1 cellular context compared by ENCODE assay signal in the genomic region with DNA sequence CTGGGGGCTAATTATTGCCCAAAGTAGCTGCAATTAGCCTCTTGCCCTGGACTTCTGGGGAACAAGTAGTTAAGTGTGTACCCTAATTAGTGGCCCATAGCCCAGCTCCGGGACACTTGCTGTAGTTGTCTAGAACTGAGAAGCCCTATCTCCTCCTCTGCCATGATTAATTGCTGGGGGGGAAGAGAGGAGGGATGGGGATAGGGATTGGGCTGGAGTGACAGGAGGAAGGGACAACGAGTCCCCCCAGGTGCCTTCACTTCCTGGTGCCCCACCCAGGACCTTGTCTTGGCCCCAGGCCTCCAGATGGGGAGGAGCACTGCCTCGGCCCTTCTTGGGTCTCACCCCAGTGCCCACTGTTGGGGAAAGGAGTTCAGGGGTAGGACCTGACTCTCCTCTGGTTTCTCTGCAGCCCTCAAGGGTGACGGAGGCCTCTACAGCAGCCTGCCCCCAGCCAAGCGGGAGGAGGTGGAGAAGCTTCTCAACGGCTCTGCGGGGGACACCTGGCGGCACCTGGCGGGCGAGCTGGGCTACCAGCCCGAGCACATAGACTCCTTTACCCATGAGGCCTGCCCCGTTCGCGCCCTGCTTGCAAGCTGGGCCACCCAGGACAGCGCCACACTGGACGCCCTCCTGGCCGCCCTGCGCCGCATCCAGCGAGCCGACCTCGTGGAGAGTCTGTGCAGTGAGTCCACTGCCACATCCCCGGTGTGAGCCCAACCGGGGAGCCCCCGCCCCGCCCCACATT.
TF ChIP-seq lines count a peak whose summit lies in the region.

No MANE protein-coding gene starts in this region.

TF ChIP-seq in K562, 482 proteins besides CTCF, POLR2A, EP300 and RAD21:
- TF ChIP-seq, protein P1, sequence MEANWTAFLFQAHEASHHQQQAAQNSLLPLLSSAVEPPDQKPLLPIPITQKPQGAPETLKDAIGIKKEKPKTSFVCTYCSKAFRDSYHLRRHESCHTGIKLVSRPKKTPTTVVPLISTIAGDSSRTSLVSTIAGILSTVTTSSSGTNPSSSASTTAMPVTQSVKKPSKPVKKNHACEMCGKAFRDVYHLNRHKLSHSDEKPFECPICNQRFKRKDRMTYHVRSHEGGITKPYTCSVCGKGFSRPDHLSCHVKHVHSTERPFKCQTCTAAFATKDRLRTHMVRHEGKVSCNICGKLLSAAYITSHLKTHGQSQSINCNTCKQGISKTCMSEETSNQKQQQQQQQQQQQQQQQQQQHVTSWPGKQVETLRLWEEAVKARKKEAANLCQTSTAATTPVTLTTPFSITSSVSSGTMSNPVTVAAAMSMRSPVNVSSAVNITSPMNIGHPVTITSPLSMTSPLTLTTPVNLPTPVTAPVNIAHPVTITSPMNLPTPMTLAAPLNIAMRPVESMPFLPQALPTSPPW (CRISPR knock-in tag; IDR thresholded peaks at IDR 0.05), result peak; percentile 16; the same call in 1 of the 2 replicates
- TF ChIP-seq, protein P2, sequence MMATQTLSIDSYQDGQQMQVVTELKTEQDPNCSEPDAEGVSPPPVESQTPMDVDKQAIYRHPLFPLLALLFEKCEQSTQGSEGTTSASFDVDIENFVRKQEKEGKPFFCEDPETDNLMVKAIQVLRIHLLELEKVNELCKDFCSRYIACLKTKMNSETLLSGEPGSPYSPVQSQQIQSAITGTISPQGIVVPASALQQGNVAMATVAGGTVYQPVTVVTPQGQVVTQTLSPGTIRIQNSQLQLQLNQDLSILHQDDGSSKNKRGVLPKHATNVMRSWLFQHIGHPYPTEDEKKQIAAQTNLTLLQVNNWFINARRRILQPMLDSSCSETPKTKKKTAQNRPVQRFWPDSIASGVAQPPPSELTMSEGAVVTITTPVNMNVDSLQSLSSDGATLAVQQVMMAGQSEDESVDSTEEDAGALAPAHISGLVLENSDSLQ (IDR thresholded peaks at IDR 0.05), result peak; percentile 25; the same call in 1 of the 2 replicates
- TF ChIP-seq, protein P3, sequence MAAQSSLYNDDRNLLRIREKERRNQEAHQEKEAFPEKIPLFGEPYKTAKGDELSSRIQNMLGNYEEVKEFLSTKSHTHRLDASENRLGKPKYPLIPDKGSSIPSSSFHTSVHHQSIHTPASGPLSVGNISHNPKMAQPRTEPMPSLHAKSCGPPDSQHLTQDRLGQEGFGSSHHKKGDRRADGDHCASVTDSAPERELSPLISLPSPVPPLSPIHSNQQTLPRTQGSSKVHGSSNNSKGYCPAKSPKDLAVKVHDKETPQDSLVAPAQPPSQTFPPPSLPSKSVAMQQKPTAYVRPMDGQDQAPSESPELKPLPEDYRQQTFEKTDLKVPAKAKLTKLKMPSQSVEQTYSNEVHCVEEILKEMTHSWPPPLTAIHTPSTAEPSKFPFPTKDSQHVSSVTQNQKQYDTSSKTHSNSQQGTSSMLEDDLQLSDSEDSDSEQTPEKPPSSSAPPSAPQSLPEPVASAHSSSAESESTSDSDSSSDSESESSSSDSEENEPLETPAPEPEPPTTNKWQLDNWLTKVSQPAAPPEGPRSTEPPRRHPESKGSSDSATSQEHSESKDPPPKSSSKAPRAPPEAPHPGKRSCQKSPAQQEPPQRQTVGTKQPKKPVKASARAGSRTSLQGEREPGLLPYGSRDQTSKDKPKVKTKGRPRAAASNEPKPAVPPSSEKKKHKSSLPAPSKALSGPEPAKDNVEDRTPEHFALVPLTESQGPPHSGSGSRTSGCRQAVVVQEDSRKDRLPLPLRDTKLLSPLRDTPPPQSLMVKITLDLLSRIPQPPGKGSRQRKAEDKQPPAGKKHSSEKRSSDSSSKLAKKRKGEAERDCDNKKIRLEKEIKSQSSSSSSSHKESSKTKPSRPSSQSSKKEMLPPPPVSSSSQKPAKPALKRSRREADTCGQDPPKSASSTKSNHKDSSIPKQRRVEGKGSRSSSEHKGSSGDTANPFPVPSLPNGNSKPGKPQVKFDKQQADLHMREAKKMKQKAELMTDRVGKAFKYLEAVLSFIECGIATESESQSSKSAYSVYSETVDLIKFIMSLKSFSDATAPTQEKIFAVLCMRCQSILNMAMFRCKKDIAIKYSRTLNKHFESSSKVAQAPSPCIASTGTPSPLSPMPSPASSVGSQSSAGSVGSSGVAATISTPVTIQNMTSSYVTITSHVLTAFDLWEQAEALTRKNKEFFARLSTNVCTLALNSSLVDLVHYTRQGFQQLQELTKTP (IDR thresholded peaks at IDR 0.05; ENCODE audit: low read depth in 1 of 2, partially characterized antibody in 2 of 2), result no peak
- TF ChIP-seq ZNF444 (CRISPR knock-in tag; IDR thresholded peaks at IDR 0.05) (no peak), ZNF12 (CRISPR knock-in tag; IDR thresholded peaks at IDR 0.05) (no peak), MEIS2 (IDR thresholded peaks at IDR 0.05; ENCODE audit: partially characterized antibody) (peak; percentile 21), MCM7 (IDR thresholded peaks at IDR 0.05) (no peak)
- TF ChIP-seq, protein P4, sequence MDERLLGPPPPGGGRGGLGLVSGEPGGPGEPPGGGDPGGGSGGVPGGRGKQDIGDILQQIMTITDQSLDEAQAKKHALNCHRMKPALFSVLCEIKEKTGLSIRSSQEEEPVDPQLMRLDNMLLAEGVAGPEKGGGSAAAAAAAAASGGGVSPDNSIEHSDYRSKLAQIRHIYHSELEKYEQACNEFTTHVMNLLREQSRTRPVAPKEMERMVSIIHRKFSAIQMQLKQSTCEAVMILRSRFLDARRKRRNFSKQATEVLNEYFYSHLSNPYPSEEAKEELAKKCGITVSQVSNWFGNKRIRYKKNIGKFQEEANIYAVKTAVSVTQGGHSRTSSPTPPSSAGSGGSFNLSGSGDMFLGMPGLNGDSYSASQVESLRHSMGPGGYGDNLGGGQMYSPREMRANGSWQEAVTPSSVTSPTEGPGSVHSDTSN (CRISPR knock-in tag; IDR thresholded peaks at IDR 0.05; ENCODE audit: low read depth), result no peak
- TF ChIP-seq, protein P4 (tag; conservative IDR thresholded peaks at IDR 0.05; ENCODE audit: low read depth), result peak; percentile 33; the same call in 1 of the 2 replicates
